In genomic region chr1:14781811-14782210, GRCh38 we compare ENCODE assay signal across 28 cellular contexts.
"Had no signal": no experiment of that assay in that cellular context is flagged by ENCODE, and none has a peak within 500 bp of the region (broad histone marks: within the 10 kb centered on the region; RNA-seq: fewer than 3 reads in every experiment).

No MANE protein-coding gene starts in this region.

- H3K27ac ChIP-seq: colonic mucosa, coronary artery, dorsolateral prefrontal cortex, epithelial cell of prostate, esophagus muscularis mucosa, esophagus squamous epithelium, foreskin keratinocyte, gastrocnemius medialis, gastroesophageal sphincter, heart left ventricle, heart right ventricle had no signal

- H3K4me1 ChIP-seq: colonic mucosa, esophagus muscularis mucosa, foreskin keratinocyte, gastrocnemius medialis, gastroesophageal sphincter, heart left ventricle had no signal

- DNase-seq: colonic mucosa; cortex of kidney; dermis blood vessel endothelial cell; dorsolateral prefrontal cortex; effector CD4-positive, alpha-beta T cell; effector CD8-positive, alpha-beta T cell; effector memory CD4-positive, alpha-beta T cell; effector memory CD8-positive, alpha-beta T cell; endodermal cell; erythroblast; esophagus squamous epithelium; foreskin fibroblast; foreskin keratinocyte; foreskin melanocyte; gastrocnemius medialis; glutamatergic neuron; head of caudate nucleus; heart left ventricle; heart right ventricle had no signal

- FAIRE-seq: colon, endometrium, endothelial cell of umbilical vein, frontal cortex had no signal

- H3K9me3 ChIP-seq: colonic mucosa, esophagus muscularis mucosa, esophagus squamous epithelium, gastrocnemius medialis, gastroesophageal sphincter, heart left ventricle, heart right ventricle had no signal

- ATAC-seq: effector memory CD8-positive, alpha-beta T cell; esophagus mucosa; foreskin keratinocyte; gastrocnemius medialis; gastroesophageal sphincter; heart left ventricle; heart right ventricle had no signal

- H3K27me3 ChIP-seq: colonic mucosa, dorsolateral prefrontal cortex, esophagus muscularis mucosa, esophagus squamous epithelium, foreskin keratinocyte, gastrocnemius medialis, gastroesophageal sphincter had no signal

- H3K4me3 ChIP-seq: colonic mucosa, coronary artery, dorsolateral prefrontal cortex, esophagus muscularis mucosa, esophagus squamous epithelium, gastrocnemius medialis, gastroesophageal sphincter, heart left ventricle, heart right ventricle had no signal

- H3K36me3 ChIP-seq: colonic mucosa, esophagus muscularis mucosa, esophagus squamous epithelium, gastrocnemius medialis, gastroesophageal sphincter, heart left ventricle, heart right ventricle had no signal
